In the genomic region with DNA sequence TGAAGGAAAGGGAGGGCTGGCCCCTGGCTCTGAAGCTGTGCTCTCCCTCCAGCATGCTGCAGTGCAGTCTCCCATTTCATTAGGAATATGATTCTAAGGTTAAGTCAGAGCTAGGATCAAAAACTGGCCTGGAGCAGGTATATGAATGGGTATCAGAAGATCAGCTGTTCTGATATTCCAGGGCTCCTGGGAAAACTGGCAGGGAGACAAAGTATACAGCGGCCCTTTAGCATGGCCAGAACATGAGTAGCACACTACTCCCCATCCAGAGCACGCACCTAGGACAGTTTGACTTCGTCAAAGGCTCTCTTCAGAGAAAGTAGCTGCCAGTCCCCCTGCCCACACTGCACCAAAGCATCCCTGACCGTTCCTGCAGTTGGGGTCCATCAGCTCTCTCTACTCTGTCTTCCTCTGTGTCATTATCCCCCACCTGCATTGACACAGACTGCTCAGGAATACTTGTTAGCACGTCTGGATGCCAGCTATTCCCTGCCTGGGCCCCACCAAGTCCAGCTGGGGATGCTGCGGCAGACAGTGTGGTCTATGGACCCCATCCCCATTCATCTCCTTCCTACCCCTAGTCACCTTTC, we compare ENCODE assay signal across 18 cellular contexts. TPM values are rescaled to one million over a fixed set of nuclear protein-coding genes. Genes with fewer than 3 reads are reported as not detected.
DNase-seq lines count a peak whose midpoint lies in the region; ATAC-seq and TF ChIP-seq lines count a peak whose summit lies in the region.
"Had no signal": no experiment of that assay in that cellular context is flagged by ENCODE, and none has a peak within 500 bp of the region (broad histone marks: within the 10 kb centered on the region; RNA-seq: fewer than 3 reads in every experiment).

No MANE protein-coding gene starts in this region.

- H3K27ac Mint-ChIP-seq in activated B cell treated with CpG ODN at 0.5 μM for 24 hours = peak overlapping the region; percentile 86
- H3K27ac Mint-ChIP-seq: activated CD8-positive, alpha-beta memory T cell treated with anti-CD3 and anti-CD28 coated beads, Interleukin-2, amount 10 ng/mL, durations not matched to agents 7 days and 5 days had no signal

- TF ChIP-seq CTCF in right atrium auricular region (IDR thresholded peaks at IDR 0.05) (no peak), activated B cell treated with CpG ODN at 0.5 μM for 24 hours (IDR thresholded peaks at IDR 0.05) (no peak), tibial artery (IDR thresholded peaks at IDR 0.05) (no peak)

- intact Hi-C loops in left ventricle myocardium superior (cut with micrococcal nuclease) = loop anchor here (10.0 kb wide), 1 partner anchor 311 kb away; no protein-coding TSS in a partner anchor
- intact Hi-C loops in activated B cell treated with CpG ODN at 0.5 μM for 24 hours (cut with micrococcal nuclease) = no loop called here
- intact Hi-C loops in tibial artery (cut with DNase I; ENCODE audit: low total_unique reads) = no loop called here

- H3K4me3 Mint-ChIP-seq in activated B cell treated with CpG ODN at 0.5 μM for 24 hours = peak overlapping the region; percentile 55
- H3K4me3 Mint-ChIP-seq: activated CD8-positive, alpha-beta memory T cell treated with anti-CD3 and anti-CD28 coated beads, Interleukin-2, amount 10 ng/mL, durations not matched to agents 7 days and 5 days had no signal

- POLR2A ChIA-PET in activated B cell treated with CpG ODN at 0.5 μM for 24 hours (lab: Charles Lee) = interaction anchor here (0.8 to 15.2 kb wide), 5 partner anchors 11 to 192 kb away, joined by 5 to 551 read pairs (median 6); no protein-coding TSS in a partner anchor

- H3K27me3 ChIP-seq in right atrium auricular region (no peaks in the 10 kb centered on the region), tibial artery (no peaks in the 10 kb centered on the region)
- H3K27me3 ChIP-seq: upper lobe of left lung had no signal

- ATAC-seq in left ventricle myocardium superior (no peak), activated B cell treated with CpG ODN at 0.5 μM for 24 hours (ENCODE audit: low read depth) (no peak)
- ATAC-seq: activated CD8-positive, alpha-beta memory T cell treated with anti-CD3 and anti-CD28 coated beads, Interleukin-2, amount 10 ng/mL, durations not matched to agents 7 days and 5 days had no signal

- H3K9me3 ChIP-seq in right atrium auricular region (no peaks in the 10 kb centered on the region), tibial artery (no peaks in the 10 kb centered on the region)
- H3K9me3 ChIP-seq: upper lobe of left lung had no signal

- H3K36me3 ChIP-seq in right atrium auricular region = no peaks in the 10 kb centered on the region
- no peaks in the 10 kb centered on the region for H3K36me3 ChIP-seq in tibial artery
- H3K36me3 ChIP-seq: upper lobe of left lung had no signal

- no peaks in the 10 kb centered on the region for H3K9me3 Mint-ChIP-seq in activated B cell treated with CpG ODN at 0.5 μM for 24 hours

- peaks cover 8% of the 10 kb centered on the region for H3K36me3 Mint-ChIP-seq in activated B cell treated with CpG ODN at 0.5 μM for 24 hours (ENCODE audit: low read depth)

- no peak for DNase-seq in right atrium auricular region (ENCODE audit: low spot score)
- no peak for DNase-seq in left ventricle myocardium superior
- no peak for DNase-seq in activated B cell treated with CpG ODN at 0.5 μM for 24 hours
- peak; percentile 5 for DNase-seq in mucosa of gallbladder (ENCODE audit: low spot score)
- DNase-seq in tibial artery = no peak
- DNase-seq in T1000 (lab: John Stamatoyannopoulos, UW) = no peak
- DNase-seq in NCI-H1105 treated with DMSO at 0.1 percent for 48 hours (lab: John Stamatoyannopoulos, UW) = no peak
- no peak for DNase-seq in NCI-H2171 (lab: John Stamatoyannopoulos, UW)
- DNase-seq: activated CD4-positive, CD25-positive, alpha-beta regulatory T cell treated with anti-CD3 and anti-CD28 coated beads, Interleukin-2, amount 50 U/mL, for 72 hours; activated CD8-positive, alpha-beta memory T cell treated with anti-CD3 and anti-CD28 coated beads, Interleukin-2, amount 10 ng/mL, durations not matched to agents 7 days and 5 days; activated gamma-delta T cell; COR-L47; mammary epithelial cell; NCI-H2029; NCI-H524; PC-9; stimulated activated CD4-positive, alpha-beta T cell treated with anti-CD3 and anti-CD28 coated beads, Interleukin-12 subunit alpha, Interleukin-12 subunit beta, amount 100 ng/mL, for 4 hours; upper lobe of left lung had no signal

- H3K4me1 ChIP-seq in right atrium auricular region (peaks cover 0 to 56% of the 10 kb centered on the region in 2 donors), tibial artery (peaks cover 7 to 73% (median 54%) of the 10 kb centered on the region in 4 donors)

- no peaks in the 10 kb centered on the region for H3K27me3 Mint-ChIP-seq in activated B cell treated with CpG ODN at 0.5 μM for 24 hours
- H3K27me3 Mint-ChIP-seq: activated CD8-positive, alpha-beta memory T cell treated with anti-CD3 and anti-CD28 coated beads, Interleukin-2, amount 10 ng/mL, durations not matched to agents 7 days and 5 days had no signal

- CTCF ChIA-PET in activated B cell treated with CpG ODN at 0.5 μM for 24 hours (lab: Charles Lee) = interaction anchor here (2.4 to 2.8 kb wide), 2 partner anchors 11 to 32 kb away, joined by 9 to 10 read pairs; no protein-coding TSS in a partner anchor

- H3K4me3 ChIP-seq in right atrium auricular region (no peak overlapping the region), tibial artery (no peak overlapping the region)
- H3K4me3 ChIP-seq: PC-9, upper lobe of left lung had no signal

- H3K4me1 Mint-ChIP-seq in activated B cell treated with CpG ODN at 0.5 μM for 24 hours = peaks cover 84% of the 10 kb centered on the region

- H3K27ac ChIP-seq in right atrium auricular region (peak overlapping the region; percentile 76 to 98), tibial artery (peak overlapping the region; percentile 80 to 94)
- H3K27ac ChIP-seq: PC-9 had no signal

RNA-seq across cellular contexts. Expression of a gene that starts 4.0 kb away (rescaled TPM):
- total RNA-seq in right atrium auricular region (10 to 100 TPM; 23.9 to 24.0 TPM), left ventricle myocardium superior (32.7 TPM), activated B cell treated with CpG ODN at 0.5 μM for 24 hours (176 and 207 TPM in 2 replicates), mucosa of gallbladder (56.4 TPM)
